Comparison of ENCODE assay signal across 4 cellular contexts in genomic region chr15:69928890-69929289, GRCh38.
DNase-seq lines count a peak whose midpoint lies in the region; ATAC-seq and TF ChIP-seq lines count a peak whose summit lies in the region.
"Not testable (repeated sequence)": the region's sequence is repeated elsewhere in the genome, so short reads cannot be mapped to it uniquely, and the experiment has no call there.

No MANE protein-coding gene starts in this region.

- not testable (repeated sequence) for H3K9me3 ChIP-seq in HEK293 (ENCODE audit: control insufficient read depth, insufficient read depth, low read depth, low read length)

- not testable (repeated sequence) for H3K36me3 Mint-ChIP-seq in activated CD8-positive, alpha-beta memory T cell treated with anti-CD3 and anti-CD28 coated beads, Interleukin-2, amount 10 ng/mL, durations not matched to agents 7 days and 5 days

- not testable (repeated sequence) for H3K4me1 ChIP-seq in HEK293 (ENCODE audit: control insufficient read depth, insufficient read depth, low read length)

- ATAC-seq in activated CD8-positive, alpha-beta memory T cell treated with anti-CD3 and anti-CD28 coated beads, Interleukin-2, amount 10 ng/mL, durations not matched to agents 7 days and 5 days, result not testable (repeated sequence)

- H3K4me3 ChIP-seq in HEK293 (ENCODE audit: low read depth, low read length), result not testable (repeated sequence)

- DNase-seq in activated CD8-positive, alpha-beta memory T cell treated with anti-CD3 and anti-CD28 coated beads for 24 hours, result peak; percentile 32
- DNase-seq in activated CD8-positive, alpha-beta memory T cell treated with anti-CD3 and anti-CD28 coated beads, Interleukin-2, amount 10 ng/mL, durations not matched to agents 7 days and 5 days, result peak; percentile 5
- peak; percentile 17 for DNase-seq in ecto neural progenitor cell (ENCODE audit: low spot score)

- not testable (repeated sequence) for H3K27ac ChIP-seq in HEK293 (ENCODE audit: extremely low read depth, low read depth, low read length)

- CTCF ChIA-PET in HEK293 (lab: Yijun Ruan, JAX); activated CD8-positive, alpha-beta memory T cell treated with anti-CD3 and anti-CD28 coated beads, Interleukin-2, amount 10 ng/mL, durations not matched to agents 7 days and 5 days (lab: Charles Lee): not testable (repeated sequence)

- not testable (repeated sequence) for H3K4me3 Mint-ChIP-seq in activated CD8-positive, alpha-beta memory T cell treated with anti-CD3 and anti-CD28 coated beads, Interleukin-2, amount 10 ng/mL, durations not matched to agents 7 days and 5 days

- POLR2A ChIA-PET in HEK293 (lab: Yijun Ruan, JAX), result not testable (repeated sequence)

- not testable (repeated sequence) for TF ChIP-seq CTCF in HEK293 (tag by site-specific recombination; IDR thresholded peaks at IDR 0.05)

- H3K4me1 Mint-ChIP-seq in activated CD8-positive, alpha-beta memory T cell treated with anti-CD3 and anti-CD28 coated beads, Interleukin-2, amount 10 ng/mL, durations not matched to agents 7 days and 5 days, result not testable (repeated sequence)

- H3K36me3 ChIP-seq in HEK293 (ENCODE audit: control insufficient read depth in 2 of 2, insufficient read depth in 1 of 2, low read length in 2 of 2), result not testable (repeated sequence)

- not testable (repeated sequence) for H3K9me3 Mint-ChIP-seq in activated CD8-positive, alpha-beta memory T cell treated with anti-CD3 and anti-CD28 coated beads, Interleukin-2, amount 10 ng/mL, durations not matched to agents 7 days and 5 days (ENCODE audit: low read depth)

- not testable (repeated sequence) for H3K27ac Mint-ChIP-seq in activated CD8-positive, alpha-beta memory T cell treated with anti-CD3 and anti-CD28 coated beads, Interleukin-2, amount 10 ng/mL, durations not matched to agents 7 days and 5 days

- peaks cover 15% of the 10 kb centered on the region for H3K27me3 Mint-ChIP-seq in activated CD8-positive, alpha-beta memory T cell treated with anti-CD3 and anti-CD28 coated beads, Interleukin-2, amount 10 ng/mL, durations not matched to agents 7 days and 5 days

TF ChIP-seq in HEK293, 187 proteins besides CTCF, POLR2A, EP300 and RAD21:
- peak; percentile 92 for TF ChIP-seq ZNF585B (tag by site-specific recombination; IDR thresholded peaks at IDR 0.05)
